Comparison of ENCODE assay signal across 1 cellular context in genomic region chr10:74826142-74827044, GRCh38.
TF ChIP-seq lines count a peak whose summit lies in the region.

Gene KAT6B, plus strand, starts transcription at chr10:74826600. Its CDS starts 16,258 bp downstream, at chr10:74842858.

TF ChIP-seq in HepG2, 621 proteins besides CTCF, POLR2A, EP300 and RAD21 (continued from another document and continues in another):
- TF ChIP-seq ZNF609 (CRISPR knock-in tag; IDR thresholded peaks at IDR 0.05; ENCODE audit: borderline replicate concordance) (peak; percentile 60; the same call in 1 of the 2 replicates), ZMAT3 (CRISPR knock-in tag; conservative IDR thresholded peaks at IDR 0.05) (0 out of 2 replicates have a peak, but pooled peaks have one; percentile 60), FOXM1 (CRISPR knock-in tag; IDR thresholded peaks at IDR 0.05) (no peak), MIXL1 (CRISPR knock-in tag; IDR thresholded peaks at IDR 0.05) (peak; percentile 83), ARHGAP35 (CRISPR knock-in tag; IDR thresholded peaks at IDR 0.05; ENCODE audit: borderline replicate concordance) (no peak), KDM5B (CRISPR knock-in tag; IDR thresholded peaks at IDR 0.05; ENCODE audit: borderline replicate concordance) (peak; percentile 66; the same call in 1 of the 2 replicates), ZBTB20 (CRISPR knock-in tag; IDR thresholded peaks at IDR 0.05; ENCODE audit: borderline replicate concordance, low read depth) (no peak), PHF21A (CRISPR knock-in tag; IDR thresholded peaks at IDR 0.05) (no peak), NFIB (CRISPR knock-in tag; IDR thresholded peaks at IDR 0.05; ENCODE audit: borderline replicate concordance) (no peak), SOX6 (IDR thresholded peaks at IDR 0.05) (no peak), SOX6 (CRISPR knock-in tag; IDR thresholded peaks at IDR 0.05) (no peak; the same call in none of the 2 replicates), ARID2 (CRISPR knock-in tag; IDR thresholded peaks at IDR 0.05; ENCODE audit: borderline replicate concordance) (no peak), MXI1 (IDR thresholded peaks at IDR 0.05; ENCODE audit: borderline replicate concordance, low read depth, low read length) (no peak), SP1 (IDR thresholded peaks at IDR 0.05) (no peak), SP1 (CRISPR knock-in tag; IDR thresholded peaks at IDR 0.05) (peak; percentile 78), RERE (CRISPR knock-in tag; IDR thresholded peaks at IDR 0.05; ENCODE audit: low read depth) (no peak), KAT8 (CRISPR knock-in tag; IDR thresholded peaks at IDR 0.05) (peak; percentile 33), GRHL1 (CRISPR knock-in tag; conservative IDR thresholded peaks at IDR 0.05) (no peak), NONO (IDR thresholded peaks at IDR 0.05) (no peak), NONO (CRISPR knock-in tag; conservative IDR thresholded peaks at IDR 0.05) (peak; percentile 67; the same call in 1 of the 2 replicates), ZNF747 (CRISPR knock-in tag; IDR thresholded peaks at IDR 0.05; ENCODE audit: borderline replicate concordance) (peak; percentile 24; the same call in 1 of the 2 replicates), ZNF292 (CRISPR knock-in tag; IDR thresholded peaks at IDR 0.05; ENCODE audit: borderline replicate concordance, low read depth) (no peak), SRSF1 (optimal IDR thresholded peaks at IDR 0.05; ENCODE audit: low read depth, low read length) (no peak), ZSCAN21 (CRISPR knock-in tag; IDR thresholded peaks at IDR 0.05; ENCODE audit: borderline replicate concordance) (no peak), CCDC6 (CRISPR knock-in tag; IDR thresholded peaks at IDR 0.05) (0 out of 2 replicates have a peak, but pooled peaks have one; percentile 37), U2AF1 (optimal IDR thresholded peaks at IDR 0.05; ENCODE audit: low read depth, low read length) (no peak), BRCA1 (CRISPR knock-in tag; IDR thresholded peaks at IDR 0.05) (no peak), ZNF776 (CRISPR knock-in tag; IDR thresholded peaks at IDR 0.05) (0 out of 2 replicates have a peak, but pooled peaks have one; percentile 10), TBX3 (IDR thresholded peaks at IDR 0.05; ENCODE audit: borderline replicate concordance) (peak; percentile 58; the same call in 1 of the 2 replicates), IRX3 (CRISPR knock-in tag; IDR thresholded peaks at IDR 0.05; ENCODE audit: borderline replicate concordance, low read depth) (no peak), NR2F6 (IDR thresholded peaks at IDR 0.05) (peak; percentile 8; the same call in 1 of the 2 replicates), NR2F6 (CRISPR knock-in tag; IDR thresholded peaks at IDR 0.05) (peak; percentile 71; the same call in 1 of the 2 replicates), ZNF431 (CRISPR knock-in tag; IDR thresholded peaks at IDR 0.05; ENCODE audit: borderline replicate concordance, low read depth) (no peak), IKZF1 (IDR thresholded peaks at IDR 0.05) (no peak), MEIS2 (CRISPR knock-in tag; IDR thresholded peaks at IDR 0.05) (peak; percentile 68; the same call in 1 of the 2 replicates), STAG1 (CRISPR knock-in tag; IDR thresholded peaks at IDR 0.05) (no peak), TAF15 (IDR thresholded peaks at IDR 0.05; ENCODE audit: low read depth, low read length, poor library complexity, severe bottlenecking) (no peak), ZFX (CRISPR knock-in tag; IDR thresholded peaks at IDR 0.05; ENCODE audit: low read depth) (0 out of 2 replicates have a peak, but pooled peaks have one; percentile 8), ZKSCAN5 (CRISPR knock-in tag; IDR thresholded peaks at IDR 0.05) (no peak), ZSCAN31 (CRISPR knock-in tag; IDR thresholded peaks at IDR 0.05; ENCODE audit: low read depth) (peak; percentile 47; the same call in 1 of the 2 replicates), NFYB (CRISPR knock-in tag; IDR thresholded peaks at IDR 0.05) (peak; percentile 95), HNRNPK (IDR thresholded peaks at IDR 0.05; ENCODE audit: low read depth, low read length, poor library complexity, severe bottlenecking) (peak; percentile 30), CBX1 (IDR thresholded peaks at IDR 0.05; ENCODE audit: low read depth) (no peak), SMC3 (IDR thresholded peaks at IDR 0.05; ENCODE audit: low read length) (no peak), YEATS4 (CRISPR knock-in tag; IDR thresholded peaks at IDR 0.05; ENCODE audit: borderline replicate concordance) (peak; percentile 70), GATAD1 (CRISPR knock-in tag; IDR thresholded peaks at IDR 0.05) (peak; percentile 28; the same call in 1 of the 2 replicates), SNRNP70 (IDR thresholded peaks at IDR 0.05; ENCODE audit: low read depth, low read length) (no peak)
- TF ChIP-seq, protein P1, sequence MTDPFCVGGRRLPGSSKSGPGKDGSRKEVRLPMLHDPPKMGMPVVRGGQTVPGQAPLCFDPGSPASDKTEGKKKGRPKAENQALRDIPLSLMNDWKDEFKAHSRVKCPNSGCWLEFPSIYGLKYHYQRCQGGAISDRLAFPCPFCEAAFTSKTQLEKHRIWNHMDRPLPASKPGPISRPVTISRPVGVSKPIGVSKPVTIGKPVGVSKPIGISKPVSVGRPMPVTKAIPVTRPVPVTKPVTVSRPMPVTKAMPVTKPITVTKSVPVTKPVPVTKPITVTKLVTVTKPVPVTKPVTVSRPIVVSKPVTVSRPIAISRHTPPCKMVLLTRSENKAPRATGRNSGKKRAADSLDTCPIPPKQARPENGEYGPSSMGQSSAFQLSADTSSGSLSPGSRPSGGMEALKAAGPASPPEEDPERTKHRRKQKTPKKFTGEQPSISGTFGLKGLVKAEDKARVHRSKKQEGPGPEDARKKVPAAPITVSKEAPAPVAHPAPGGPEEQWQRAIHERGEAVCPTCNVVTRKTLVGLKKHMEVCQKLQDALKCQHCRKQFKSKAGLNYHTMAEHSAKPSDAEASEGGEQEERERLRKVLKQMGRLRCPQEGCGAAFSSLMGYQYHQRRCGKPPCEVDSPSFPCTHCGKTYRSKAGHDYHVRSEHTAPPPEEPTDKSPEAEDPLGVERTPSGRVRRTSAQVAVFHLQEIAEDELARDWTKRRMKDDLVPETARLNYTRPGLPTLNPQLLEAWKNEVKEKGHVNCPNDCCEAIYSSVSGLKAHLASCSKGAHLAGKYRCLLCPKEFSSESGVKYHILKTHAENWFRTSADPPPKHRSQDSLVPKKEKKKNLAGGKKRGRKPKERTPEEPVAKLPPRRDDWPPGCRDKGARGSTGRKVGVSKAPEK (CRISPR knock-in tag; IDR thresholded peaks at IDR 0.05; ENCODE audit: borderline replicate concordance), result no peak
- TF ChIP-seq, protein P2, sequence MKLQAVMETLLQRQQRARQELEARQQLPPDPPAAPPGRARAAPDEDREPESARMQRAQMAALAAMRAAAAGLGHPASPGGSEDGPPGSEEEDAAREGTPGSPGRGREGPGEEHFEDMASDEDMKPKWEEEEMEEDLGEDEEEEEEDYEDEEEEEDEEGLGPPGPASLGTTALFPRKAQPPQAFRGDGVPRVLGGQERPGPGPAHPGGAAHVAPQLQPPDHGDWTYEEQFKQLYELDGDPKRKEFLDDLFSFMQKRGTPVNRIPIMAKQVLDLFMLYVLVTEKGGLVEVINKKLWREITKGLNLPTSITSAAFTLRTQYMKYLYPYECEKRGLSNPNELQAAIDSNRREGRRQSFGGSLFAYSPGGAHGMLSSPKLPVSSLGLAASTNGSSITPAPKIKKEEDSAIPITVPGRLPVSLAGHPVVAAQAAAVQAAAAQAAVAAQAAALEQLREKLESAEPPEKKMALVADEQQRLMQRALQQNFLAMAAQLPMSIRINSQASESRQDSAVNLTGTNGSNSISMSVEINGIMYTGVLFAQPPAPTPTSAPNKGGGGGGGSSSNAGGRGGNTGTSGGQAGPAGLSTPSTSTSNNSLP (IDR thresholded peaks at IDR 0.05; ENCODE audit: low read depth, low read length), result peak; percentile 72
- TF ChIP-seq, protein P3, sequence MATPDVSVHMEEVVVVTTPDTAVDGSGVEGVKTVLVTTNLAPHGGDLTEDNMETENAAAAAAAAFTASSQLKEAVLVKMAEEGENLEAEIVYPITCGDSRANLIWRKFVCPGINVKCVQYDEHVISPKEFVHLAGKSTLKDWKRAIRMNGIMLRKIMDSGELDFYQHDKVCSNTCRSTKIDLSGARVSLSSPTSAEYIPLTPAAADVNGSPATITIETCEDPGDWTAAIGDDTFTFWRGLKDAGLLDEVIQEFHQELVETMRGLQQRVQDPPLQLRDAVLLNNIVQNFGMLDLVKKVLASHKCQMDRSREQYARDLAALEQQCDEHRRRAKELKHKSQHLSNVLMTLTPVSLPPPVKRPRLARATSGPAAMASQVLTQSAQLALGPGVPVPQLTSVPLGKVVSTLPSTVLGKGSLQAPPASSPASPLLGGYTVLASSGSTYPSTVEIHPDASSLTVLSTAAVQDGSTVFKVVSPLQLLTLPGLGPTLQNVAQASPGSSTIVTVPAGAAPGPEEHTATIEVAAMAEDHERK (CRISPR knock-in tag; IDR thresholded peaks at IDR 0.05; ENCODE audit: low read depth), result no peak
